Comparison of ENCODE assay signal across 1 cellular context in the genomic region with DNA sequence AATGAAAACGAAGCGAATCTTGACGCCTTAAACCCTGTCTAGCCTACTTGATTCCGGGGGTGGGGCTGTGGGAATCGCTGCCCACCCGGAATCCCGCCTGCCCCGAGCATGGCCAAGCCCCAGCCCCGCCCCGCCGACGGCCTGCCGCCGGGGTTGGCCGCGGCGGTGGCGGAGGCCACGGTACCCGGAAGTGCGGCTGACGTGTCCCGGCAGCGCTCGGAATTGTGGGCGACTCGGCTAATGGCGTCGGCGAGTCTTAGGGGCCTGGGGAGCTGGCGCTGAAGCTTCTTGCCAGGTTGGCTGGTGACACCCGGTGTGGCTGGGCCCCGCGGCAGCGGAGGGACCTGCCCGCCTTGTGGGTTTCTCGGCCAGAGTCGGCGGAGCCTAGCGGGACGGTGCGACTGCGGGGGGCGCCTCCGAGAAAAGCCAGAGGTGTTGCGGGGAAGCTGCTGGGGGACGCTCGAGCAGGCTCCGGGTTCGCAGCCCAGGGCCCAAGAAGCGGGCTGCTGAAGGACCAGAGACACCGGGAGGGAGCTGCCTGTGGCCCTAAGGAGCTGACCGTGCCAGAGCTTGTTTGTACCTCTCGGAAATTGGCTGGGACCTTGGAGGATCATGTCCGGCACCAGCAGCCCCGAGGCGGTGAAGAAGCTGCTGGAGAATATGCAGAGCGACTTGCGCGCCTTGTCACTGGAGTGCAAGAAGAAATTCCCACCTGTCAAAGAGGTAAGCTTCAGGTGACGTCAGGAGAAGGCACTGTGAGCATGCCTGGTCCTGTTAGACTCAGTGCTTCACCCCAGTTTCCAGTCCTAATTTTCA.
TF ChIP-seq lines count a peak whose summit lies in the region.

A gene with protein sequence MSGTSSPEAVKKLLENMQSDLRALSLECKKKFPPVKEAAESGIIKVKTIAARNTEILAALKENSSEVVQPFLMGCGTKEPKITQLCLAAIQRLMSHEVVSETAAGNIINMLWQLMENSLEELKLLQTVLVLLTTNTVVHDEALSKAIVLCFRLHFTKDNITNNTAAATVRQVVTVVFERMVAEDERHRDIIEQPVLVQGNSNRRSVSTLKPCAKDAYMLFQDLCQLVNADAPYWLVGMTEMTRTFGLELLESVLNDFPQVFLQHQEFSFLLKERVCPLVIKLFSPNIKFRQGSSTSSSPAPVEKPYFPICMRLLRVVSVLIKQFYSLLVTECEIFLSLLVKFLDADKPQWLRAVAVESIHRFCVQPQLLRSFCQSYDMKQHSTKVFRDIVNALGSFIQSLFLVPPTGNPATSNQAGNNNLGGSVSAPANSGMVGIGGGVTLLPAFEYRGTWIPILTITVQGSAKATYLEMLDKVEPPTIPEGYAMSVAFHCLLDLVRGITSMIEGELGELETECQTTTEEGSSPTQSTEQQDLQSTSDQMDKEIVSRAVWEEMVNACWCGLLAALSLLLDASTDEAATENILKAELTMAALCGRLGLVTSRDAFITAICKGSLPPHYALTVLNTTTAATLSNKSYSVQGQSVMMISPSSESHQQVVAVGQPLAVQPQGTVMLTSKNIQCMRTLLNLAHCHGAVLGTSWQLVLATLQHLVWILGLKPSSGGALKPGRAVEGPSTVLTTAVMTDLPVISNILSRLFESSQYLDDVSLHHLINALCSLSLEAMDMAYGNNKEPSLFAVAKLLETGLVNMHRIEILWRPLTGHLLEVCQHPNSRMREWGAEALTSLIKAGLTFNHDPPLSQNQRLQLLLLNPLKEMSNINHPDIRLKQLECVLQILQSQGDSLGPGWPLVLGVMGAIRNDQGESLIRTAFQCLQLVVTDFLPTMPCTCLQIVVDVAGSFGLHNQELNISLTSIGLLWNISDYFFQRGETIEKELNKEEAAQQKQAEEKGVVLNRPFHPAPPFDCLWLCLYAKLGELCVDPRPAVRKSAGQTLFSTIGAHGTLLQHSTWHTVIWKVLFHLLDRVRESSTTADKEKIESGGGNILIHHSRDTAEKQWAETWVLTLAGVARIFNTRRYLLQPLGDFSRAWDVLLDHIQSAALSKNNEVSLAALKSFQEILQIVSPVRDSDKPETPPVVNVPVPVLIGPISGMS (N-terminal part only) (plus strand): TSS at position 231 of the 816 bp plus-strand sequence. CDS start 382 bp downstream, at position 613.

TF ChIP-seq in HepG2, 621 proteins besides CTCF, POLR2A, EP300 and RAD21 (continued from another document and continues in another):
- TF ChIP-seq ZNF160 (CRISPR knock-in tag; IDR thresholded peaks at IDR 0.05) (0 out of 2 replicates have a peak, but pooled peaks have one; percentile 30), ZSCAN9 (CRISPR knock-in tag; IDR thresholded peaks at IDR 0.05; ENCODE audit: borderline replicate concordance) (peak; percentile 32; the same call in 1 of the 2 replicates), ZNF883 (CRISPR knock-in tag; IDR thresholded peaks at IDR 0.05; ENCODE audit: not compliant biosample characterization) (peak; percentile 68), ZNF232 (CRISPR knock-in tag; IDR thresholded peaks at IDR 0.05; ENCODE audit: borderline replicate concordance) (peak; percentile 89; the same call in 1 of the 2 replicates), ZNF251 (CRISPR knock-in tag; IDR thresholded peaks at IDR 0.05) (no peak), ZNF256 (CRISPR knock-in tag; conservative IDR thresholded peaks at IDR 0.05) (peak; percentile 56; the same call in 1 of the 2 replicates), FOSL1 (CRISPR knock-in tag; IDR thresholded peaks at IDR 0.05; ENCODE audit: borderline replicate concordance) (peak; percentile 47), ZNF891 (CRISPR knock-in tag; IDR thresholded peaks at IDR 0.05) (peak; percentile 90; the same call in 1 of the 2 replicates), ZNF776 (CRISPR knock-in tag; IDR thresholded peaks at IDR 0.05) (0 out of 2 replicates have a peak, but pooled peaks have one; percentile 25), SALL2 (CRISPR knock-in tag; IDR thresholded peaks at IDR 0.05) (peak; percentile 77), PAWR (CRISPR knock-in tag; IDR thresholded peaks at IDR 0.05; ENCODE audit: borderline replicate concordance) (0 out of 2 replicates have a peak, but pooled peaks have one; percentile 37), NR2C2 (CRISPR knock-in tag; IDR thresholded peaks at IDR 0.05; ENCODE audit: borderline replicate concordance) (peak; percentile 71; the same call in 1 of the 2 replicates), SP5 (CRISPR knock-in tag; IDR thresholded peaks at IDR 0.05; ENCODE audit: borderline replicate concordance, low read depth) (0 out of 2 replicates have a peak, but pooled peaks have one; percentile 25), ZNF264 (CRISPR knock-in tag; IDR thresholded peaks at IDR 0.05) (peak; percentile 71; the same call in 1 of the 2 replicates), TAF1 (CRISPR knock-in tag; IDR thresholded peaks at IDR 0.05) (peak; percentile 94), ZNF343 (CRISPR knock-in tag; IDR thresholded peaks at IDR 0.05) (peak; percentile 69; the same call in 1 of the 2 replicates), ZNF547 (CRISPR knock-in tag; IDR thresholded peaks at IDR 0.05) (peak; percentile 57; the same call in 1 of the 2 replicates), HES4 (CRISPR knock-in tag; IDR thresholded peaks at IDR 0.05; ENCODE audit: borderline replicate concordance) (peak; percentile 63; the same call in 1 of the 2 replicates), PHF8 (CRISPR knock-in tag; IDR thresholded peaks at IDR 0.05) (peak; percentile 97), ESRRA (CRISPR knock-in tag; IDR thresholded peaks at IDR 0.05; ENCODE audit: low read depth) (peak; percentile 50; the same call in 1 of the 2 replicates), CC2D1A (CRISPR knock-in tag; IDR thresholded peaks at IDR 0.05) (no peak), RORA (CRISPR knock-in tag; IDR thresholded peaks at IDR 0.05) (no peak), ZNF451 (CRISPR knock-in tag; IDR thresholded peaks at IDR 0.05) (peak; percentile 77; the same call in 1 of the 2 replicates), ZNF749 (CRISPR knock-in tag; IDR thresholded peaks at IDR 0.05; ENCODE audit: borderline replicate concordance) (peak; percentile 34; the same call in 1 of the 2 replicates), NFIC (IDR thresholded peaks at IDR 0.05; ENCODE audit: low read length) (no peak)
- TF ChIP-seq, protein P1, sequence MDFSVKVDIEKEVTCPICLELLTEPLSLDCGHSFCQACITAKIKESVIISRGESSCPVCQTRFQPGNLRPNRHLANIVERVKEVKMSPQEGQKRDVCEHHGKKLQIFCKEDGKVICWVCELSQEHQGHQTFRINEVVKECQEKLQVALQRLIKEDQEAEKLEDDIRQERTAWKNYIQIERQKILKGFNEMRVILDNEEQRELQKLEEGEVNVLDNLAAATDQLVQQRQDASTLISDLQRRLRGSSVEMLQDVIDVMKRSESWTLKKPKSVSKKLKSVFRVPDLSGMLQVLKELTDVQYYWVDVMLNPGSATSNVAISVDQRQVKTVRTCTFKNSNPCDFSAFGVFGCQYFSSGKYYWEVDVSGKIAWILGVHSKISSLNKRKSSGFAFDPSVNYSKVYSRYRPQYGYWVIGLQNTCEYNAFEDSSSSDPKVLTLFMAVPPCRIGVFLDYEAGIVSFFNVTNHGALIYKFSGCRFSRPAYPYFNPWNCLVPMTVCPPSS (IDR thresholded peaks at IDR 0.05), result no peak
- TF ChIP-seq, protein P2, sequence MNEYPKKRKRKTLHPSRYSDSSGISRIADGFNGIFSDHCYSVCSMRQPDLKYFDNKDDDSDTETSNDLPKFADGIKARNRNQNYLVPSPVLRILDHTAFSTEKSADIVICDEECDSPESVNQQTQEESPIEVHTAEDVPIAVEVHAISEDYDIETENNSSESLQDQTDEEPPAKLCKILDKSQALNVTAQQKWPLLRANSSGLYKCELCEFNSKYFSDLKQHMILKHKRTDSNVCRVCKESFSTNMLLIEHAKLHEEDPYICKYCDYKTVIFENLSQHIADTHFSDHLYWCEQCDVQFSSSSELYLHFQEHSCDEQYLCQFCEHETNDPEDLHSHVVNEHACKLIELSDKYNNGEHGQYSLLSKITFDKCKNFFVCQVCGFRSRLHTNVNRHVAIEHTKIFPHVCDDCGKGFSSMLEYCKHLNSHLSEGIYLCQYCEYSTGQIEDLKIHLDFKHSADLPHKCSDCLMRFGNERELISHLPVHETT (CRISPR knock-in tag; conservative IDR thresholded peaks at IDR 0.05), result peak; percentile 78
- TF ChIP-seq, protein P3, sequence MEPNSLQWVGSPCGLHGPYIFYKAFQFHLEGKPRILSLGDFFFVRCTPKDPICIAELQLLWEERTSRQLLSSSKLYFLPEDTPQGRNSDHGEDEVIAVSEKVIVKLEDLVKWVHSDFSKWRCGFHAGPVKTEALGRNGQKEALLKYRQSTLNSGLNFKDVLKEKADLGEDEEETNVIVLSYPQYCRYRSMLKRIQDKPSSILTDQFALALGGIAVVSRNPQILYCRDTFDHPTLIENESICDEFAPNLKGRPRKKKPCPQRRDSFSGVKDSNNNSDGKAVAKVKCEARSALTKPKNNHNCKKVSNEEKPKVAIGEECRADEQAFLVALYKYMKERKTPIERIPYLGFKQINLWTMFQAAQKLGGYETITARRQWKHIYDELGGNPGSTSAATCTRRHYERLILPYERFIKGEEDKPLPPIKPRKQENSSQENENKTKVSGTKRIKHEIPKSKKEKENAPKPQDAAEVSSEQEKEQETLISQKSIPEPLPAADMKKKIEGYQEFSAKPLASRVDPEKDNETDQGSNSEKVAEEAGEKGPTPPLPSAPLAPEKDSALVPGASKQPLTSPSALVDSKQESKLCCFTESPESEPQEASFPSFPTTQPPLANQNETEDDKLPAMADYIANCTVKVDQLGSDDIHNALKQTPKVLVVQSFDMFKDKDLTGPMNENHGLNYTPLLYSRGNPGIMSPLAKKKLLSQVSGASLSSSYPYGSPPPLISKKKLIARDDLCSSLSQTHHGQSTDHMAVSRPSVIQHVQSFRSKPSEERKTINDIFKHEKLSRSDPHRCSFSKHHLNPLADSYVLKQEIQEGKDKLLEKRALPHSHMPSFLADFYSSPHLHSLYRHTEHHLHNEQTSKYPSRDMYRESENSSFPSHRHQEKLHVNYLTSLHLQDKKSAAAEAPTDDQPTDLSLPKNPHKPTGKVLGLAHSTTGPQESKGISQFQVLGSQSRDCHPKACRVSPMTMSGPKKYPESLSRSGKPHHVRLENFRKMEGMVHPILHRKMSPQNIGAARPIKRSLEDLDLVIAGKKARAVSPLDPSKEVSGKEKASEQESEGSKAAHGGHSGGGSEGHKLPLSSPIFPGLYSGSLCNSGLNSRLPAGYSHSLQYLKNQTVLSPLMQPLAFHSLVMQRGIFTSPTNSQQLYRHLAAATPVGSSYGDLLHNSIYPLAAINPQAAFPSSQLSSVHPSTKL (CRISPR knock-in tag; IDR thresholded peaks at IDR 0.05), result peak; percentile 47
- TF ChIP-seq, protein P4, sequence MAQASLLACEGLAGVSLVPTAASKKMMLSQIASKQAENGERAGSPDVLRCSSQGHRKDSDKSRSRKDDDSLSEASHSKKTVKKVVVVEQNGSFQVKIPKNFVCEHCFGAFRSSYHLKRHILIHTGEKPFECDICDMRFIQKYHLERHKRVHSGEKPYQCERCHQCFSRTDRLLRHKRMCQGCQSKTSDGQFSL (CRISPR knock-in tag; IDR thresholded peaks at IDR 0.05), result peak; percentile 29; the same call in 1 of the 2 replicates
- TF ChIP-seq, protein P5, sequence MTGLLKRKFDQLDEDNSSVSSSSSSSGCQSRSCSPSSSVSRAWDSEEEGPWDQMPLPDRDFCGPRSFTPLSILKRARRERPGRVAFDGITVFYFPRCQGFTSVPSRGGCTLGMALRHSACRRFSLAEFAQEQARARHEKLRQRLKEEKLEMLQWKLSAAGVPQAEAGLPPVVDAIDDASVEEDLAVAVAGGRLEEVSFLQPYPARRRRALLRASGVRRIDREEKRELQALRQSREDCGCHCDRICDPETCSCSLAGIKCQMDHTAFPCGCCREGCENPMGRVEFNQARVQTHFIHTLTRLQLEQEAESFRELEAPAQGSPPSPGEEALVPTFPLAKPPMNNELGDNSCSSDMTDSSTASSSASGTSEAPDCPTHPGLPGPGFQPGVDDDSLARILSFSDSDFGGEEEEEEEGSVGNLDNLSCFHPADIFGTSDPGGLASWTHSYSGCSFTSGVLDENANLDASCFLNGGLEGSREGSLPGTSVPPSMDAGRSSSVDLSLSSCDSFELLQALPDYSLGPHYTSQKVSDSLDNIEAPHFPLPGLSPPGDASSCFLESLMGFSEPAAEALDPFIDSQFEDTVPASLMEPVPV (CRISPR knock-in tag; IDR thresholded peaks at IDR 0.05), result peak; percentile 68; the same call in 1 of the 2 replicates
- TF ChIP-seq, protein P6, sequence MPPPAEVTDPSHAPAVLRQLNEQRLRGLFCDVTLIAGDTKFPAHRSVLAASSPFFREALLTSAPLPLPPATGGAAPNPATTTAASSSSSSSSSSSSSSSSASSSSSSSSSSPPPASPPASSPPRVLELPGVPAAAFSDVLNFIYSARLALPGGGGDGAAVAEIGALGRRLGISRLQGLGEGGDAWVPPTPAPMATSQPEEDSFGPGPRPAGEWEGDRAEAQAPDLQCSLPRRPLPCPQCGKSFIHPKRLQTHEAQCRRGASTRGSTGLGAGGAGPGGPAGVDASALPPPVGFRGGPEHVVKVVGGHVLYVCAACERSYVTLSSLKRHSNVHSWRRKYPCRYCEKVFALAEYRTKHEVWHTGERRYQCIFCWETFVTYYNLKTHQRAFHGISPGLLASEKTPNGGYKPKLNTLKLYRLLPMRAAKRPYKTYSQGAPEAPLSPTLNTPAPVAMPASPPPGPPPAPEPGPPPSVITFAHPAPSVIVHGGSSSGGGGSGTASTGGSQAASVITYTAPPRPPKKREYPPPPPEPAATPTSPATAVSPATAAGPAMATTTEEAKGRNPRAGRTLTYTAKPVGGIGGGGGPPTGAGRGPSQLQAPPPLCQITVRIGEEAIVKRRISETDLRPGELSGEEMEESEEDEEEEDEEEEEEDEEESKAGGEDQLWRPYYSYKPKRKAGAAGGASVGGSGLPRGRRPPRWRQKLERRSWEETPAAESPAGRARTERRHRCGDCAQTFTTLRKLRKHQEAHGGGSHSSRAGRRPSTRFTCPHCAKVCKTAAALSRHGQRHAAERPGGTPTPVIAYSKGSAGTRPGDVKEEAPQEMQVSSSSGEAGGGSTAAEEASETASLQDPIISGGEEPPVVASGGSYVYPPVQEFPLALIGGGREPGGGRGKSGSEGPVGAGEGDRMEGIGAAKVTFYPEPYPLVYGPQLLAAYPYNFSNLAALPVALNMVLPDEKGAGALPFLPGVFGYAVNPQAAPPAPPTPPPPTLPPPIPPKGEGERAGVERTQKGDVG (CRISPR knock-in tag; IDR thresholded peaks at IDR 0.05; ENCODE audit: borderline replicate concordance), result peak; percentile 28; the same call in 1 of the 2 replicates
- TF ChIP-seq, protein P7, sequence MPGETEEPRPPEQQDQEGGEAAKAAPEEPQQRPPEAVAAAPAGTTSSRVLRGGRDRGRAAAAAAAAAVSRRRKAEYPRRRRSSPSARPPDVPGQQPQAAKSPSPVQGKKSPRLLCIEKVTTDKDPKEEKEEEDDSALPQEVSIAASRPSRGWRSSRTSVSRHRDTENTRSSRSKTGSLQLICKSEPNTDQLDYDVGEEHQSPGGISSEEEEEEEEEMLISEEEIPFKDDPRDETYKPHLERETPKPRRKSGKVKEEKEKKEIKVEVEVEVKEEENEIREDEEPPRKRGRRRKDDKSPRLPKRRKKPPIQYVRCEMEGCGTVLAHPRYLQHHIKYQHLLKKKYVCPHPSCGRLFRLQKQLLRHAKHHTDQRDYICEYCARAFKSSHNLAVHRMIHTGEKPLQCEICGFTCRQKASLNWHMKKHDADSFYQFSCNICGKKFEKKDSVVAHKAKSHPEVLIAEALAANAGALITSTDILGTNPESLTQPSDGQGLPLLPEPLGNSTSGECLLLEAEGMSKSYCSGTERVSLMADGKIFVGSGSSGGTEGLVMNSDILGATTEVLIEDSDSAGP (CRISPR knock-in tag; IDR thresholded peaks at IDR 0.05; ENCODE audit: borderline replicate concordance), result peak; percentile 84; the same call in 1 of the 2 replicates
